ENCODE assay signal across 9 cellular contexts in the genomic region with DNA sequence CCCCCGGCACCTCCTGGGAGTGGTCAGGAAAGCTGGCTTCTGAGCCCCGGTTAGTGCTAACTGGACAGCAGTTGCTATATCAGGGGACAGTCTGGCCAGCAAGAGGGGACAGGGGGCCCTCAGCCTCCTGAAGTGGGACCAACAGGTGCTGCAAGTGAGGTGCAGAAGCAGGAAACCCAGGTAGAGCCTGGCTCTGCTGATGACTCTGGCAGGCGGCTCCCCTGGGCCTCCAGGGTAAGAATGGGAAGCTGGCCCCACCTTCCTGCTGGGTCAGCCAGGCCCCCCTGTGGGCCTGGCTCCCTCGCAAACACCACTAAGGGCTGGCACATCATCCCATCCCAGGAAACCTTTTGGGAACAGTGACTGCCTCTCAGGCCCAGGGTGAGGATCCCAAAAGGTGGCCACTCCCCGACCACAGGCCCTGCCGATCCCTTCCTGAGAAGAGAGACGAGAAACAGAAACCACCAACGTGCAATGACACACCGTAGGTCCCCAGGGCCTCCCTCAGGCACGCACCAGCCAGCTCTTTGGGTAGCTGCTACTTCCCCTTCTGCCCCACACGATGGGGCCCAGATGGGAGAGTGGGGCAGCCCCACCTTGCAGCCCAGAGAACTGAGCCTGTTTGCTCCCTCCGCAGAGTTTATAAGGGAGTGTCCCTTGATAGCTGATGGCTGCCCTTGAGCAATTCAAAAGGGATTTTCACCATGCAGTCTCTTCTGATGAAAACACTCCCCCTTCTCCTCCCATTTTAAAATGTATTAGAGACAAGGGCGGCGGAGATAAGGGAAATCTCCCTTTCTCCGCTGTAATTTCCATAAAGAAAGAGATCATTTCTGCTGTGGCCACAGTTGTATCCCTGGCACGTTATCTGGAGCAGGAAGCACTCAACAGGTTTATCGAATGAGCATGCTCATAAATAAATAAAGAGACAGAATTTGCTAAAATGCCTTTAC.
A peak's percentile ranks its signal among the peaks of the same experiment; 100 is the strongest.
DNase-seq lines count a peak whose midpoint lies in the region; ATAC-seq and TF ChIP-seq lines count a peak whose summit lies in the region.
"Had no signal": no experiment of that assay in that cellular context is flagged by ENCODE, and none has a peak within 500 bp of the region (broad histone marks: within the 10 kb centered on the region; RNA-seq: fewer than 3 reads in every experiment).

No MANE protein-coding gene starts in this region.

- CTCF ChIA-PET in activated B cell treated with CpG ODN at 0.5 μM for 24 hours (lab: Charles Lee) = interaction anchor here (0.7 to 4.2 kb wide), 7 partner anchors 52 to 661 kb away, joined by 3 to 74 read pairs (median 5); a partner anchor contains a TSS

- no peak for TF ChIP-seq EP300 in stomach (IDR thresholded peaks at IDR 0.05)

- no peaks in the 10 kb centered on the region for H3K9me2 ChIP-seq in DOHH2 (replicated peaks; ENCODE audit: control insufficient read depth, low read length)

- H3F3A ChIP-seq in DOHH2 (ENCODE audit: control insufficient read depth, insufficient read depth) = peaks cover 20% of the 10 kb centered on the region

- H3K4me1 ChIP-seq in DOHH2 (ENCODE audit: control insufficient read depth, low read length) = peaks cover 64% of the 10 kb centered on the region
- H3K4me1 ChIP-seq in muscle layer of colon (ENCODE audit: insufficient read depth, low read length) = peaks cover 38% of the 10 kb centered on the region
- H3K4me1 ChIP-seq in stomach = peaks cover 23 to 81% (median 46%) of the 10 kb centered on the region in 4 donors

- POLR2A ChIA-PET in activated B cell treated with CpG ODN at 0.5 μM for 24 hours (lab: Charles Lee) = interaction anchor here (0.7 to 3.6 kb wide), 15 partner anchors 12 to 723 kb away, joined by 3 to 138 read pairs (median 4); a partner anchor contains a TSS

- H3K9me3 Mint-ChIP-seq in activated B cell treated with CpG ODN at 0.5 μM for 24 hours = peaks cover 3% of the 10 kb centered on the region

- peaks cover 81% of the 10 kb centered on the region for H3K4me1 Mint-ChIP-seq in activated B cell treated with CpG ODN at 0.5 μM for 24 hours

- no peaks in the 10 kb centered on the region for H3K27me3 ChIP-seq in DOHH2 (ENCODE audit: control insufficient read depth, low read length)
- H3K27me3 ChIP-seq in muscle layer of colon (ENCODE audit: control insufficient read depth in 1 of 2, insufficient read depth in 2 of 2, low read length in 2 of 2) = no peaks in the 10 kb centered on the region
- no peaks in the 10 kb centered on the region for H3K27me3 ChIP-seq in stomach

- H4K20me1 ChIP-seq in DOHH2 (ENCODE audit: control insufficient read depth, insufficient read depth, low read depth, low read length) = no peaks in the 10 kb centered on the region

- WGBS in stomach, 5 donors = 11 to 23% (median 18%) methylated on average over 12 to 17 of the region's 17 CpGs

- TF ChIP-seq CTCF in DOHH2 (IDR thresholded peaks at IDR 0.05; ENCODE audit: low read depth, low read length, poor library complexity, severe bottlenecking) (no peak), activated B cell treated with CpG ODN at 0.5 μM for 24 hours (IDR thresholded peaks at IDR 0.05) (no peak), cardiac fibroblast (IDR thresholded peaks at IDR 0.05; ENCODE audit: low read depth, low read length) (no peak), stomach (IDR thresholded peaks at IDR 0.05) (no peak)

- peak overlapping the region; percentile 61 for H3K4me2 ChIP-seq in DOHH2 (ENCODE audit: low read length)
- H3K4me2 ChIP-seq: PC-9 had no signal

- peak overlapping the region; percentile 11 for H3K9ac ChIP-seq in muscle layer of colon (ENCODE audit: low read length)

- H3K4me3 Mint-ChIP-seq in activated B cell treated with CpG ODN at 0.5 μM for 24 hours = peak overlapping the region; percentile 77

- peaks cover 2% of the 10 kb centered on the region; the same call in 1 of the 2 replicates for H3K79me2 ChIP-seq in DOHH2 (ENCODE audit: control insufficient read depth, low read length)

- H3K27ac ChIP-seq in DOHH2 (ENCODE audit: low read depth, low read length) (peak overlapping the region; percentile 55), muscle layer of colon (ENCODE audit: low read depth, low read length) (peak overlapping the region; percentile 76), stomach (peak overlapping the region; percentile 49 to 86 (median 81))
- H3K27ac ChIP-seq: PC-9 had no signal

- DNase-seq in KG1 (lab: John Stamatoyannopoulos, UW) (peak; percentile 93), activated B cell treated with CpG ODN at 0.5 μM for 24 hours (peak; percentile 84), cardiac fibroblast (ENCODE audit: low read depth in 2 of 2) (peak; percentile 55 to 85), stomach (peak; percentile 69), middle frontal gyrus (ENCODE audit: extremely low spot score, low spot score) (no peak)

- no peaks in the 10 kb centered on the region for H3K27me3 Mint-ChIP-seq in activated B cell treated with CpG ODN at 0.5 μM for 24 hours

- peaks cover 50% of the 10 kb centered on the region for H3K36me3 Mint-ChIP-seq in activated B cell treated with CpG ODN at 0.5 μM for 24 hours (ENCODE audit: low read depth)

- H3K9me3 ChIP-seq in DOHH2 (ENCODE audit: control insufficient read depth, insufficient read depth, low read length) = no peaks in the 10 kb centered on the region
- H3K9me3 ChIP-seq in muscle layer of colon (ENCODE audit: low read length) = no peaks in the 10 kb centered on the region
- H3K9me3 ChIP-seq in stomach = no peaks in the 10 kb centered on the region

- H3K4me3 ChIP-seq in DOHH2 (ENCODE audit: low read length) (peak overlapping the region; percentile 55), cardiac fibroblast (replicated peaks in 1 of 2; ENCODE audit: low read depth in 2 of 2, low read length in 2 of 2) (peak overlapping the region; percentile 11 to 18), muscle layer of colon (ENCODE audit: low read depth in 1 of 2, low read length in 2 of 2) (peak overlapping the region in 1 of 2 donors; percentile 28), stomach (peak overlapping the region; percentile 13 to 38 (median 24))
- H3K4me3 ChIP-seq: PC-9 had no signal

- intact Hi-C loops in activated B cell treated with CpG ODN at 0.5 μM for 24 hours (cut with micrococcal nuclease) = loop anchor here (1.0 to 5.0 kb wide), 8 partner anchors 33 to 946 kb away; a partner anchor contains a TSS
- intact Hi-C loops in stomach (cut with DNase I; ENCODE audit: low total_unique reads) = no loop called here

- H3K36me3 ChIP-seq in DOHH2 (ENCODE audit: control insufficient read depth, low read length) = peaks cover 19% of the 10 kb centered on the region
- no peaks in the 10 kb centered on the region for H3K36me3 ChIP-seq in muscle layer of colon (ENCODE audit: insufficient read depth, low read length)
- peaks cover 0 to 13% (median 9%) of the 10 kb centered on the region in 4 donors for H3K36me3 ChIP-seq in stomach

- TF ChIP-seq POLR2A in stomach (IDR thresholded peaks at IDR 0.05) = no peak

- peak overlapping the region; percentile 98 for H3K27ac Mint-ChIP-seq in activated B cell treated with CpG ODN at 0.5 μM for 24 hours

- ATAC-seq in GM21576 (IDR thresholded peaks at IDR 0.05; ENCODE audit: unreplicated experiment) = peak; percentile 75
- peak; percentile 90 for ATAC-seq in activated B cell treated with CpG ODN at 0.5 μM for 24 hours (ENCODE audit: low read depth)
